ENCODE assay signal across 7 cellular contexts in genomic region chr1:148037850-148038461, GRCh38.
A peak's percentile ranks its signal among the peaks of the same experiment; 100 is the strongest.
DNase-seq lines count a peak whose midpoint lies in the region; ATAC-seq and TF ChIP-seq lines count a peak whose summit lies in the region.
"Not testable (repeated sequence)": the region's sequence is repeated elsewhere in the genome, so short reads cannot be mapped to it uniquely, and the experiment has no call there.

No MANE protein-coding gene starts in this region.

- not testable (repeated sequence) for H3K9ac ChIP-seq in HUES64 (ENCODE audit: low read depth, low read length); iPS-20b (ENCODE audit: low read depth, low read length)

- not testable (repeated sequence) for H3K36me3 ChIP-seq in HUES64 (ENCODE audit: insufficient read depth, low read length); iPS-20b (ENCODE audit: insufficient read depth, low read depth, low read length); prostate gland

- not testable (repeated sequence) for DNase-seq in activated CD8-positive, alpha-beta T cell treated with anti-CD3 and anti-CD28 coated beads for 36 hours; chondrocyte (ENCODE audit: low spot score); prostate gland (ENCODE audit: low spot score)

- TF ChIP-seq POLR2A in prostate gland (IDR thresholded peaks at IDR 0.05): not testable (repeated sequence)

- H3K27me3 Mint-ChIP-seq in activated CD8-positive, alpha-beta T cell treated with anti-CD3 and anti-CD28 coated beads for 36 hours; chondrocyte (ENCODE audit: low read depth): not testable (repeated sequence)

- intact Hi-C loops in activated CD8-positive, alpha-beta T cell treated with anti-CD3 and anti-CD28 coated beads for 36 hours (cut with micrococcal nuclease); prostate gland (cut with DNase I): not testable (repeated sequence)

- not testable (repeated sequence) for H3K4me1 ChIP-seq in HUES64 (ENCODE audit: insufficient read depth, low read length); iPS-20b (ENCODE audit: insufficient read depth, low read length); prostate gland (replicated peaks)

- not testable (repeated sequence) for H3K36me3 Mint-ChIP-seq in activated CD8-positive, alpha-beta T cell treated with anti-CD3 and anti-CD28 coated beads for 36 hours (ENCODE audit: low read depth); chondrocyte (ENCODE audit: low read depth)

- H3K27ac ChIP-seq in HUES64 (ENCODE audit: low read depth, low read length): peak overlapping the region; percentile 41; the same call in 1 of the 2 replicates
- not testable (repeated sequence) for H3K27ac ChIP-seq in iPS-20b (ENCODE audit: low read length)
- H3K27ac ChIP-seq in prostate gland: peak overlapping the region; percentile 60 to 69

- H3K4me3 Mint-ChIP-seq in activated CD8-positive, alpha-beta T cell treated with anti-CD3 and anti-CD28 coated beads for 36 hours: peak overlapping the region; percentile 71
- H3K4me3 Mint-ChIP-seq in chondrocyte (ENCODE audit: unreplicated experiment): peak overlapping the region; percentile 72

- not testable (repeated sequence) for H3K9me3 ChIP-seq in HUES64 (ENCODE audit: insufficient read depth, low read depth, low read length); iPS-20b (ENCODE audit: insufficient read depth, low read depth, low read length); prostate gland

- not testable (repeated sequence) for H3K27me3 ChIP-seq in HUES64 (ENCODE audit: insufficient read depth, low read length); prostate gland (replicated peaks; ENCODE audit: insufficient read depth)
- peaks cover 10% of the 10 kb centered on the region for H3K27me3 ChIP-seq in iPS-20b (ENCODE audit: insufficient read depth, low read length)

- CTCF ChIA-PET in activated CD8-positive, alpha-beta T cell treated with anti-CD3 and anti-CD28 coated beads for 36 hours (lab: Charles Lee): not testable (repeated sequence)

- WGBS in HUES64: 20% methylated on average over 2 of the region's 21 CpGs
- WGBS in prostate gland: 2% methylated on average over 7 of the region's 21 CpGs

- not testable (repeated sequence) for H3K4me1 Mint-ChIP-seq in activated CD8-positive, alpha-beta T cell treated with anti-CD3 and anti-CD28 coated beads for 36 hours (ENCODE audit: low read depth); chondrocyte (ENCODE audit: low read depth)

- POLR2A ChIA-PET in activated CD8-positive, alpha-beta T cell treated with anti-CD3 and anti-CD28 coated beads for 36 hours (lab: Charles Lee): interaction anchor here (0.8 to 1.3 kb wide), 5 partner anchors 226 to 953 kb away, joined by 3 to 6 read pairs (median 6); no protein-coding TSS in a partner anchor

- peak; percentile 0 for ATAC-seq in GM19035 (IDR thresholded peaks at IDR 0.05; ENCODE audit: unreplicated experiment)
- peak; percentile 26 for ATAC-seq in HG02642 (IDR thresholded peaks at IDR 0.05; ENCODE audit: poor library complexity, unreplicated experiment)
- ATAC-seq in activated CD8-positive, alpha-beta T cell treated with anti-CD3 and anti-CD28 coated beads for 36 hours: peak; percentile 21

- H3K9me3 Mint-ChIP-seq in activated CD8-positive, alpha-beta T cell treated with anti-CD3 and anti-CD28 coated beads for 36 hours; chondrocyte (ENCODE audit: low read depth): not testable (repeated sequence)

- not testable (repeated sequence) for TF ChIP-seq CTCF in activated CD8-positive, alpha-beta T cell treated with anti-CD3 and anti-CD28 coated beads for 36 hours (IDR thresholded peaks at IDR 0.05); chondrocyte (IDR thresholded peaks at IDR 0.05); prostate gland (IDR thresholded peaks at IDR 0.05)

- H3K4me3 ChIP-seq in HUES64 (ENCODE audit: low read length): peak overlapping the region; percentile 44
- H3K4me3 ChIP-seq in iPS-20b (ENCODE audit: low read length): peak overlapping the region; percentile 47; the same call in 1 of the 2 replicates
- H3K4me3 ChIP-seq in prostate gland: peak overlapping the region; percentile 28 to 29

- peak overlapping the region; percentile 98 for H3K27ac Mint-ChIP-seq in activated CD8-positive, alpha-beta T cell treated with anti-CD3 and anti-CD28 coated beads for 36 hours
- H3K27ac Mint-ChIP-seq in chondrocyte (ENCODE audit: unreplicated experiment): peak overlapping the region; percentile 81
